ENCODE assay signal across 8 cellular contexts in the genomic region with DNA sequence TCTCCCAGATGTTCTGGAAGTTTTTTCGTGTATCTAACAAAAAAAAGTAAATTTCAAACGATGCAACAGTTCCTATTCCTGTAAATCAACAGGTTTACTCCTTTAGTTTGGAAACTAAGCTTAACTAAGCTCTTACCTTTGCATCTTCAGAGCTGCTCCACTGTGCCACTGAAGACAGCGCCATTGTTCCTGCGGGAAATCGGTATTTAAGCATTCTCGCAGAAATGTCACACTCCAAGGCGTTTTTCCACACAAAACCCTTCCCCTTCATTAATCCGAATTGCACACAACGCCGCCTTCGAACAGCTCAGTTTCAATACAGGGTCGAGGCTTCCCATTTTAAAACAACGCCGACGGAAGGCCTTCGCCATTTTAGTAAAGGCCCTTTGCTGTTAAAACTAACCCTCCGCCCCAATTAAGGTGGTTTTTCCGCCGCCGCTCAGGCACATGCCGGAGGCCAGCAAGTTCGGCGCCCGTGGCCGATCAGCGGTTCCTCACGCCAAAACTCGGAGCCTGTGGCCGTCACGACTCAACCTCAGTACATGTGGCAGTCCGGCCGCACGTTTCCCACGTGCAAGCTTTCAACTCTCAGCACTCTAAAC. TPM values are rescaled to one million over a fixed set of nuclear protein-coding genes. Genes with fewer than 3 reads are reported as not detected.
DNase-seq lines count a peak whose midpoint lies in the region; ATAC-seq lines count a peak whose summit lies in the region.

No MANE protein-coding gene starts in this region.

- no peaks in the 10 kb centered on the region for H3K9me3 ChIP-seq in iPS-18c (ENCODE audit: control insufficient read depth, insufficient read depth, low read length)

- no peak for DNase-seq in activated naive CD4-positive, alpha-beta T cell treated with anti-CD3 and anti-CD28 coated beads, Interleukin-2, amount 10 ng/mL, durations not matched to agents 7 days and 5 days
- DNase-seq in activated naive CD4-positive, alpha-beta T cell treated with anti-CD3 and anti-CD28 coated beads, Interleukin-2, amount 50 U/mL, for 16 hours: no peak
- DNase-seq in activated naive CD8-positive, alpha-beta T cell treated with anti-CD3 and anti-CD28 coated beads, Interleukin-2, amount 10 ng/mL, durations not matched to agents 7 days and 5 days: no peak
- DNase-seq in stimulated activated naive CD8-positive, alpha-beta T cell treated with anti-CD3 and anti-CD28 coated beads, Interleukin-15, amount 100 ng/mL, for 72 hours: no peak
- DNase-seq in OCI-M2 (lab: John Stamatoyannopoulos, UW; ENCODE audit: unreplicated experiment) (no peak), posterior vena cava (ENCODE audit: low spot score) (no peak)

- ATAC-seq in activated naive CD8-positive, alpha-beta T cell treated with anti-CD3 and anti-CD28 coated beads, Interleukin-2, amount 10 ng/mL, durations not matched to agents 7 days and 5 days (ENCODE audit: low read depth): no peak
- no peak for ATAC-seq in stimulated activated naive CD8-positive, alpha-beta T cell treated with anti-CD3 and anti-CD28 coated beads, Interleukin-15, amount 100 ng/mL, for 72 hours
- no peak for ATAC-seq in HG02678 (IDR thresholded peaks at IDR 0.05; ENCODE audit: unreplicated experiment)

- peak overlapping the region; percentile 91 for H3K4me3 Mint-ChIP-seq in activated naive CD4-positive, alpha-beta T cell treated with anti-CD3 and anti-CD28 coated beads, Interleukin-2, amount 10 ng/mL, durations not matched to agents 7 days and 5 days
- H3K4me3 Mint-ChIP-seq in activated naive CD8-positive, alpha-beta T cell treated with anti-CD3 and anti-CD28 coated beads, Interleukin-2, amount 10 ng/mL, durations not matched to agents 7 days and 5 days: peak overlapping the region; percentile 96
- peak overlapping the region; percentile 98 to 100 for H3K4me3 Mint-ChIP-seq in stimulated activated naive CD8-positive, alpha-beta T cell treated with anti-CD3 and anti-CD28 coated beads, Interleukin-15, amount 100 ng/mL, for 72 hours

- CTCF ChIA-PET in activated naive CD4-positive, alpha-beta T cell treated with anti-CD3 and anti-CD28 coated beads, Interleukin-2, amount 10 ng/mL, durations not matched to agents 7 days and 5 days (lab: Charles Lee): interaction anchor here (1.0 to 1.7 kb wide), 7 partner anchors 26 to 194 kb away, joined by 3 to 21 read pairs (median 4); a partner anchor contains a TSS

- POLR2A ChIA-PET in activated naive CD8-positive, alpha-beta T cell treated with anti-CD3 and anti-CD28 coated beads, Interleukin-2, amount 10 ng/mL, durations not matched to agents 7 days and 5 days (lab: Charles Lee): interaction anchor here (0.7 to 10.8 kb wide), 28 partner anchors 8 to 1451 kb away, joined by 3 to 645 read pairs (median 6); a partner anchor contains a TSS

- peaks cover 4% of the 10 kb centered on the region for H3K27me3 Mint-ChIP-seq in activated naive CD4-positive, alpha-beta T cell treated with anti-CD3 and anti-CD28 coated beads, Interleukin-2, amount 10 ng/mL, durations not matched to agents 7 days and 5 days
- no peaks in the 10 kb centered on the region for H3K27me3 Mint-ChIP-seq in activated naive CD8-positive, alpha-beta T cell treated with anti-CD3 and anti-CD28 coated beads, Interleukin-2, amount 10 ng/mL, durations not matched to agents 7 days and 5 days
- no peaks in the 10 kb centered on the region for H3K27me3 Mint-ChIP-seq in stimulated activated naive CD8-positive, alpha-beta T cell treated with anti-CD3 and anti-CD28 coated beads, Interleukin-15, amount 100 ng/mL, for 72 hours

- H3K4me3 ChIP-seq in iPS-18c (ENCODE audit: insufficient read depth, low read depth, low read length): peak overlapping the region; percentile 96

- peaks cover 4% of the 10 kb centered on the region for H3K9me3 Mint-ChIP-seq in activated naive CD4-positive, alpha-beta T cell treated with anti-CD3 and anti-CD28 coated beads, Interleukin-2, amount 10 ng/mL, durations not matched to agents 7 days and 5 days
- H3K9me3 Mint-ChIP-seq in activated naive CD8-positive, alpha-beta T cell treated with anti-CD3 and anti-CD28 coated beads, Interleukin-2, amount 10 ng/mL, durations not matched to agents 7 days and 5 days: peaks cover 4% of the 10 kb centered on the region
- H3K9me3 Mint-ChIP-seq in stimulated activated naive CD8-positive, alpha-beta T cell treated with anti-CD3 and anti-CD28 coated beads, Interleukin-15, amount 100 ng/mL, for 72 hours: peaks cover 0 to 6% of the 10 kb centered on the region in 2 donors

- peak overlapping the region; percentile 97 for H3K27ac Mint-ChIP-seq in activated naive CD4-positive, alpha-beta T cell treated with anti-CD3 and anti-CD28 coated beads, Interleukin-2, amount 10 ng/mL, durations not matched to agents 7 days and 5 days
- peak overlapping the region; percentile 99 for H3K27ac Mint-ChIP-seq in activated naive CD8-positive, alpha-beta T cell treated with anti-CD3 and anti-CD28 coated beads, Interleukin-2, amount 10 ng/mL, durations not matched to agents 7 days and 5 days
- H3K27ac Mint-ChIP-seq in stimulated activated naive CD8-positive, alpha-beta T cell treated with anti-CD3 and anti-CD28 coated beads, Interleukin-15, amount 100 ng/mL, for 72 hours: peak overlapping the region; percentile 99 to 100

- H3K36me3 Mint-ChIP-seq in activated naive CD4-positive, alpha-beta T cell treated with anti-CD3 and anti-CD28 coated beads, Interleukin-2, amount 10 ng/mL, durations not matched to agents 7 days and 5 days: peaks cover 59% of the 10 kb centered on the region
- H3K36me3 Mint-ChIP-seq in activated naive CD8-positive, alpha-beta T cell treated with anti-CD3 and anti-CD28 coated beads, Interleukin-2, amount 10 ng/mL, durations not matched to agents 7 days and 5 days: peaks cover 41% of the 10 kb centered on the region

- intact Hi-C loops in posterior vena cava (cut with DNase I): loop anchor here in 1 of 2 donors (2.0 kb wide), 1 partner anchor 35 kb away; a partner anchor contains a TSS

- H3K4me1 Mint-ChIP-seq in activated naive CD4-positive, alpha-beta T cell treated with anti-CD3 and anti-CD28 coated beads, Interleukin-2, amount 10 ng/mL, durations not matched to agents 7 days and 5 days: peaks cover 58% of the 10 kb centered on the region
- H3K4me1 Mint-ChIP-seq in activated naive CD8-positive, alpha-beta T cell treated with anti-CD3 and anti-CD28 coated beads, Interleukin-2, amount 10 ng/mL, durations not matched to agents 7 days and 5 days: peaks cover 49% of the 10 kb centered on the region
- H3K4me1 Mint-ChIP-seq in stimulated activated naive CD8-positive, alpha-beta T cell treated with anti-CD3 and anti-CD28 coated beads, Interleukin-15, amount 100 ng/mL, for 72 hours: peaks cover 44% of the 10 kb centered on the region

RNA-seq across cellular contexts. Expression of a gene that starts 35.4 kb away (rescaled TPM):
- 10 to 100 TPM; 94.4 to 99.3 TPM for total RNA-seq in activated naive CD8-positive, alpha-beta T cell treated with anti-CD3 and anti-CD28 coated beads, Interleukin-2, amount 10 ng/mL, durations not matched to agents 7 days and 5 days
- 100 to 1,000 TPM; 113 to 147 TPM for total RNA-seq in posterior vena cava
